ENCODE assay signal across 13 cellular contexts in the genomic region with DNA sequence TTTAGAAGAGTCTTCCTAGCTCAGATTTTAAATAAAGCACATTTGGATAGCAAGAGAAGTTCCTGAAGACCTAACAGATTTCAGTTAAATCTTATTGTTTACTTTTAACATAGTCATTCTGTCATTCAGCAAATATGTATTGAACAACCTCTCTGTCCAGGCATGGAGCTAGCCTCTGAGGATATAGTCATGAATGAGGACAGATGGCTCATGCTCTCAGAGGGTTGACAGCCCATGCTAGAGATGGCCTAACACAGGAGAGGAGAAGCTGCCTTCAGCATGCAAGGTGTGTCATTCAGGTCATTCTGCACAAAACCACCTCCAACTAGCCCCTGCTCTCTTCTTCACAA. TPM values are rescaled to one million over a fixed set of nuclear protein-coding genes. Genes with fewer than 3 reads are reported as not detected.
DNase-seq lines count a peak whose midpoint lies in the region; ATAC-seq and TF ChIP-seq lines count a peak whose summit lies in the region.
"Had no signal": no experiment of that assay in that cellular context is flagged by ENCODE, and none has a peak within 500 bp of the region (broad histone marks: within the 10 kb centered on the region; RNA-seq: fewer than 3 reads in every experiment).

No MANE protein-coding gene starts in this region.

- H3K4me1 Mint-ChIP-seq in endodermal cell: peaks cover 47% of the 10 kb centered on the region

- H3K27ac Mint-ChIP-seq in endodermal cell: no peak overlapping the region

- H3K36me3 Mint-ChIP-seq in endodermal cell (ENCODE audit: low read depth): no peaks in the 10 kb centered on the region

- H3K9me3 ChIP-seq in skeletal muscle satellite cell (replicated peaks; ENCODE audit: low read length) (no peaks in the 10 kb centered on the region), endodermal cell (ENCODE audit: control insufficient read depth, low read length) (no peaks in the 10 kb centered on the region)
- H3K9me3 ChIP-seq: left lung had no signal

- no peak overlapping the region for H3K27ac ChIP-seq in endodermal cell (ENCODE audit: low read depth, low read length)
- H3K27ac ChIP-seq: left lung had no signal

- H3K4me3 Mint-ChIP-seq in endodermal cell: no peak overlapping the region

- H3K9ac ChIP-seq in skeletal muscle satellite cell (ENCODE audit: low read depth, low read length): no peak overlapping the region
- no peak overlapping the region for H3K9ac ChIP-seq in endodermal cell (ENCODE audit: extremely low read depth, low read length, poor library complexity, severe bottlenecking)

- H3K9me3 Mint-ChIP-seq in endodermal cell: no peaks in the 10 kb centered on the region

- peak overlapping the region; percentile 64 for H3K4me2 ChIP-seq in skeletal muscle satellite cell (ENCODE audit: low read length)

- peak; percentile 15 for DNase-seq in NCI-H82 (lab: John Stamatoyannopoulos, UW)
- DNase-seq in NCI-H82 treated with DMSO at 0.1 percent for 48 hours (lab: John Stamatoyannopoulos, UW; ENCODE audit: unreplicated experiment): no peak
- DNase-seq in NCI-H69 (lab: John Stamatoyannopoulos, UW): peak; percentile 98
- peak; percentile 86 for DNase-seq in epithelial cell of esophagus (ENCODE audit: low read depth)
- no peak for DNase-seq in activated effector memory CD4-positive, alpha-beta T cell treated with anti-CD3 and anti-CD28 coated beads, Interleukin-2, amount 50 U/mL, for 16 hours
- DNase-seq in endodermal cell: no peak
- DNase-seq: activated CD4-positive, alpha-beta T cell treated with anti-CD3 and anti-CD28 coated beads for 48 hours; activated gamma-delta T cell; left lung; NK-92 treated with Interleukin-12 subunit alpha and Interleukin-12 subunit beta, amount 100 ng/mL, for 24 hours had no signal

- H3K4me3 ChIP-seq in epithelial cell of esophagus (ENCODE audit: low read length) (no peak overlapping the region), skeletal muscle satellite cell (ENCODE audit: low read length) (peak overlapping the region; percentile 36), endodermal cell (ENCODE audit: low read length) (no peak overlapping the region)
- H3K4me3 ChIP-seq: left lung had no signal

- H3K4me1 ChIP-seq in skeletal muscle satellite cell (ENCODE audit: control insufficient read depth, insufficient read depth, low read length): peaks cover 55% of the 10 kb centered on the region
- H3K4me1 ChIP-seq in endodermal cell (ENCODE audit: control insufficient read depth, insufficient read depth, low read length): peaks cover 26% of the 10 kb centered on the region
- H3K4me1 ChIP-seq: left lung had no signal

- no peak for ATAC-seq in HG02938 (IDR thresholded peaks at IDR 0.05; ENCODE audit: unreplicated experiment)
- ATAC-seq: left lung had no signal

- peaks cover 80% of the 10 kb centered on the region for H3K27me3 Mint-ChIP-seq in endodermal cell (ENCODE audit: insufficient read depth)

- TF ChIP-seq CTCF in epithelial cell of esophagus (IDR thresholded peaks at IDR 0.05; ENCODE audit: insufficient read depth, low read depth, low read length, missing control alignments): no peak
- no peak for TF ChIP-seq CTCF in endodermal cell (conservative IDR thresholded peaks at IDR 0.05)

- no peaks in the 10 kb centered on the region for H3K27me3 ChIP-seq in skeletal muscle satellite cell (ENCODE audit: control insufficient read depth, insufficient read depth, low read length)
- H3K27me3 ChIP-seq in endodermal cell (ENCODE audit: control insufficient read depth, insufficient read depth, low read length, poor library complexity, severe bottlenecking): peaks cover 37% of the 10 kb centered on the region

- peaks cover 23% of the 10 kb centered on the region for H3K36me3 ChIP-seq in skeletal muscle satellite cell (ENCODE audit: insufficient read depth, low read length)
- H3K36me3 ChIP-seq in endodermal cell (ENCODE audit: control insufficient read depth, insufficient read depth, low read length): no peaks in the 10 kb centered on the region
- H3K36me3 ChIP-seq: left lung had no signal

RNA-seq across cellular contexts. Expression of a gene that starts 6.2 kb away (rescaled TPM):
- 56.1 and 56.5 TPM in 2 replicates for total RNA-seq in skeletal muscle satellite cell (2012; rRNA removed)
- 1 to 10 TPM in 1 of 2 donors, under 1 TPM in 1; 1.00 to 2.9 TPM for total RNA-seq in endodermal cell
- polyA plus RNA-seq in endodermal cell (2013, experiment 1 of 2): 2.2 TPM
- polyA plus RNA-seq in endodermal cell (2013, experiment 2 of 2): 3.4 TPM
- total RNA-seq: A673 had no signal

Comparison
In these comparisons a context has a peak if more than half of its experiments do, and no peak if none do; other contexts are left out.
1. DNase-seq: peak in NCI-H82 (single experiment), NCI-H69 (single experiment) and epithelial cell of esophagus (single experiment); none in NCI-H82 treated with DMSO at 0.1 percent for 48 hours (single experiment), activated effector memory CD4-positive, alpha-beta T cell treated with anti-CD3 and anti-CD28 coated beads, Interleukin-2, amount 50 U/mL, for 16 hours (single experiment) and endodermal cell (single experiment).